8 cellular contexts compared by ENCODE assay signal in genomic region chr1:26597629-26598039, GRCh38.
DNase-seq lines count a peak whose midpoint lies in the region; FAIRE-seq and TF ChIP-seq lines count a peak whose summit lies in the region.

No MANE protein-coding gene starts in this region.

- no peak overlapping the region for H3K27ac ChIP-seq in keratinocyte (ENCODE audit: control insufficient read depth, insufficient read depth, low read length)
- H3K27ac ChIP-seq in transverse colon = no peak overlapping the region

- peak; percentile 61 for TF ChIP-seq CTCF in AG09319 (IDR thresholded peaks at IDR 0.05; ENCODE audit: low read depth, low read length)
- peak; percentile 58 for TF ChIP-seq CTCF in astrocyte of the cerebellum (IDR thresholded peaks at IDR 0.05; ENCODE audit: low read depth, low read length, missing control alignments)
- peak in 2 of 3 experiments; percentile 51 to 54 for TF ChIP-seq CTCF in keratinocyte (optimal IDR thresholded peaks at IDR 0.05 in 1 of 3, IDR thresholded peaks at IDR 0.05 in 1 of 3, conservative IDR thresholded peaks at IDR 0.05 in 1 of 3; ENCODE audit: extremely low read depth in 1 of 3, insufficient read depth in 2 of 3, low read length in 3 of 3)
- TF ChIP-seq CTCF in transverse colon (IDR thresholded peaks at IDR 0.05) = peak; percentile 66 to 79 (median 78)

- H3K79me2 ChIP-seq in keratinocyte (ENCODE audit: control insufficient read depth, insufficient read depth, low read length) = no peaks in the 10 kb centered on the region

- no peak overlapping the region for H2AFZ ChIP-seq in keratinocyte (ENCODE audit: control insufficient read depth, low read length)

- no peak overlapping the region for H3K4me2 ChIP-seq in keratinocyte (ENCODE audit: control insufficient read depth, extremely low read depth, insufficient read depth, low read depth, low read length)

- TF ChIP-seq EP300 in transverse colon (IDR thresholded peaks at IDR 0.05; ENCODE audit: low read depth) = no peak

- in situ Hi-C loops in astrocyte of the cerebellum (cut with HindIII; ENCODE audit: low sequenced_read_pairs) (no loop called here), transverse colon (cut with MboI; ENCODE audit: low pct_ligation_motif_present in 1 of 4, low pct_unique_long_range_greater_than_20kb in 1 of 4, low sequenced_read_pairs in 3 of 4) (loop anchor here in 1 of 4 donors (25.0 kb wide), 1 partner anchor 290 kb away; the partner anchor contains the start of gene GPN2)

- FAIRE-seq in GM12891 (lab: Jason Lieb, UNC) (peak; percentile 87), keratinocyte (lab: Jason Lieb, UNC) (peak; percentile 39)

- H3K36me3 ChIP-seq in keratinocyte (ENCODE audit: control insufficient read depth in 2 of 2, extremely low read depth in 1 of 2, insufficient read depth in 2 of 2, low read length in 2 of 2) (no peaks in the 10 kb centered on the region), transverse colon (no peaks in the 10 kb centered on the region)

- no peaks in the 10 kb centered on the region for H3K27me3 ChIP-seq in keratinocyte (ENCODE audit: control insufficient read depth, extremely low read depth, insufficient read depth, low read length)
- no peaks in the 10 kb centered on the region for H3K27me3 ChIP-seq in transverse colon

- no peaks in the 10 kb centered on the region for H3K9me3 ChIP-seq in keratinocyte (ENCODE audit: control insufficient read depth, low read depth, low read length)
- no peaks in the 10 kb centered on the region for H3K9me3 ChIP-seq in transverse colon

- peaks cover 2% of the 10 kb centered on the region for H3K4me1 ChIP-seq in keratinocyte (ENCODE audit: control insufficient read depth, extremely low read depth, insufficient read depth, low read length)
- peaks cover 0 to 3% (median 1%) of the 10 kb centered on the region in 4 donors for H3K4me1 ChIP-seq in transverse colon

- H3K9me1 ChIP-seq in keratinocyte (ENCODE audit: control insufficient read depth, extremely low read depth, insufficient read depth, low read length) = no peaks in the 10 kb centered on the region

- H3K9ac ChIP-seq in keratinocyte (ENCODE audit: control insufficient read depth, extremely low read depth, insufficient read depth, low read length) = no peak overlapping the region

- DNase-seq in AG09319 (ENCODE audit: extremely low read depth, low read depth) = no peak
- no peak for DNase-seq in GM12891 (ENCODE audit: insufficient read length, low spot score)
- peak; percentile 49 for DNase-seq in NCI-H345 treated with DMSO at 0.1 percent for 48 hours (lab: John Stamatoyannopoulos, UW; ENCODE audit: unreplicated experiment)
- peak; percentile 48 for DNase-seq in astrocyte of the cerebellum (ENCODE audit: low read depth)
- DNase-seq in keratinocyte (ENCODE audit: low read depth, low spot score) = peak; percentile 26
- no peak for DNase-seq in transverse colon
- DNase-seq in GM19240 (ENCODE audit: insufficient read length, low spot score) = no peak
- DNase-seq in activated naive CD4-positive, alpha-beta T cell (lab: John Stamatoyannopoulos, UW) = no peak

- no peak overlapping the region for H3K4me3 ChIP-seq in astrocyte of the cerebellum (ENCODE audit: low read depth, low read length)
- no peak overlapping the region for H3K4me3 ChIP-seq in keratinocyte (ENCODE audit: control insufficient read depth in 2 of 3, extremely low read depth in 1 of 3, insufficient read depth in 2 of 3, low read depth in 1 of 3, low read length in 3 of 3)
- H3K4me3 ChIP-seq in transverse colon = no peak overlapping the region

- dilution Hi-C loops in keratinocyte (cut with MboI; ENCODE audit: extremely low pct_ligation_motif_present, low sequenced_read_pairs) = no loop called here

- no peaks in the 10 kb centered on the region for H4K20me1 ChIP-seq in keratinocyte (ENCODE audit: control insufficient read depth, extremely low read depth, insufficient read depth, low read length)

- intact Hi-C loops in transverse colon (cut with DNase I; ENCODE audit: low total_unique reads) = no loop called here

- TF ChIP-seq POLR2A in GM12891 (IDR thresholded peaks at IDR 0.05; ENCODE audit: low read depth, low read length) (no peak), transverse colon (IDR thresholded peaks at IDR 0.05) (no peak)

- WGBS in transverse colon (ENCODE audit: low coverage in 1 of 2), 2 donors = 0 to 4% methylated on average over 1 to 2 of the region's 2 CpGs

TF ChIP-seq in GM12891, 5 proteins besides CTCF, POLR2A, EP300 and RAD21:
- TF ChIP-seq PAX5 (IDR thresholded peaks at IDR 0.05; ENCODE audit: insufficient read depth, low read length, severe bottlenecking) = no peak
- no peak for TF ChIP-seq POLR2AphosphoS5 (IDR thresholded peaks at IDR 0.05; ENCODE audit: low read depth, low read length)

Comparison
In these comparisons a context has a peak if more than half of its experiments do, and no peak if none do; other contexts are left out.
1. DNase-seq: peak in NCI-H345 treated with DMSO at 0.1 percent for 48 hours (single experiment), astrocyte of the cerebellum (single experiment) and keratinocyte (single experiment); none in AG09319 (single experiment), GM12891 (single experiment), transverse colon (single experiment), GM19240 (single experiment) and activated naive CD4-positive, alpha-beta T cell (0 of 4).
2. Peak in every context shown above with its lines, with median percentiles within 50 percentile points of each other: CTCF ChIP-seq.